8 cellular contexts compared by ENCODE assay signal in the genomic region with DNA sequence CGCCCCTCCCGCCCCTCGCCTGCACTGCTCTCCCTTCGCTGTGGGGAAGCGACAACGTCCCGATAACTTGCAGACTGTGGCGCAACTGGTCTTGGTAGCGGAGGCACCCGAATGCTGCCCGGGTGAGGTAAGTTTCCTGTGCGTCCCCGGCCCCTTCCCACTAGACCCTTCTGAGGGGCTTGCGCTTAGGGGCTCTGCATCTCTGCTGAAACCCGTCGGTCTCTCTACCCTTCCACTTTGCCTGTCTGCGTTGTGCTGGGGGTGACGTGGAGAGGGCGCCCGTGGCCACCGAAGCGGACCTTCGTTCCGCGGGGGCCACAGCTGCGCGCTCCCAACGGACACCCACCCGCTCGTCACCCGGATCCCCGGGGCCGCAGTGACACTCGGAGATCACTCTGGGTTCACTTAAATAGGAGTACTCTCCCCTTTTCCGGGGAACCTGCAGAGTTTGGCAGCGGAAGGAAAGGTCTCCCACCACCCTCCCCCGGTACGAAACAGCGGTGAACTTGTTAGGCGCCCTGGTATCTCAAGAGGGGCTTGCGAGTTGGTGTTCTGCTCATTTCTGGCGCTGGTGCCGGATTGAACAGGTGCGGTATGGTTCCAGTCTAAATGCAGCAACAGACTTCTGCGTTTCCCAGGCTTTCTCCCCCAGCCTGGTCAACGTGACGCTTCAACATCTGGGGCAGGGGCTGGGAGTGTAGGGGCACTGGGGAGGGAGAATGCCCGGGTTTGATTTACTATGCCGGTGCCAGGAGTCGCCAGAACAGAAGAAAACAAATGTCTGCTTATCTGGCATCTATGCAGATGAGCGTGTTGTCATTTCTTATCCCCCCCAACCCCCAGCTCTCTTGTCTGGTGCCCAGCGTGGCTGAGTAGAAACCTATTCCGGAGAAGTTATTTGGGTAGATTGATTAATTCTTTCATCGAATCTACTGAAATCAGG. TPM values are rescaled to one million over a fixed set of nuclear protein-coding genes. Genes with fewer than 3 reads are reported as not detected.
A peak's percentile ranks its signal among the peaks of the same experiment; 100 is the strongest.
DNase-seq lines count a peak whose midpoint lies in the region; ATAC-seq and TF ChIP-seq lines count a peak whose summit lies in the region.

No MANE protein-coding gene starts in this region.

- H3K27me3 Mint-ChIP-seq in Calu3 (ENCODE audit: unreplicated experiment) = peaks cover 28% of the 10 kb centered on the region

- CTCF ChIA-PET in Calu3 (lab: Charles Lee) = interaction anchor here (0.9 kb wide), 1 partner anchor 20 kb away, joined by 3 read pairs; no protein-coding TSS in a partner anchor

- intact Hi-C loops in Calu3 (cut with micrococcal nuclease; ENCODE audit: unreplicated experiment) = loop anchor here (5.0 kb wide), 2 partner anchors 36 to 71 kb away; no protein-coding TSS in a partner anchor

- H3K9me3 ChIP-seq in adipocyte (ENCODE audit: control insufficient read depth, low read length) (no peaks in the 10 kb centered on the region), iPS-15b (ENCODE audit: control insufficient read depth, insufficient read depth, low read length) (no peaks in the 10 kb centered on the region), skeletal muscle satellite cell (replicated peaks; ENCODE audit: low read length) (no peaks in the 10 kb centered on the region)

- no peak for TF ChIP-seq CTCF in Calu3 (IDR thresholded peaks at IDR 0.05; ENCODE audit: unreplicated experiment)

- no peak overlapping the region for H3K9ac ChIP-seq in adipocyte (ENCODE audit: low read length)
- no peak overlapping the region for H3K9ac ChIP-seq in iPS-15b (ENCODE audit: low read depth, low read length)
- no peak overlapping the region for H3K9ac ChIP-seq in skeletal muscle satellite cell (ENCODE audit: low read depth, low read length)

- H3K4me1 ChIP-seq in adipocyte (ENCODE audit: control insufficient read depth, insufficient read depth, low read length) = peaks cover 12% of the 10 kb centered on the region
- no peaks in the 10 kb centered on the region for H3K4me1 ChIP-seq in iPS-15b (ENCODE audit: control insufficient read depth, insufficient read depth, low read length)
- H3K4me1 ChIP-seq in skeletal muscle satellite cell (ENCODE audit: control insufficient read depth, insufficient read depth, low read length) = peaks cover 5% of the 10 kb centered on the region

- peaks cover 10% of the 10 kb centered on the region for H3K4me1 Mint-ChIP-seq in Calu3 (ENCODE audit: low read depth, unreplicated experiment)

- peak overlapping the region; percentile 98 for H3K4me3 Mint-ChIP-seq in Calu3 (ENCODE audit: low read depth, unreplicated experiment)

- DNase-seq in Calu3 (peak; percentile 15), LoVo (ENCODE audit: low spot score) (peak; percentile 26), adipocyte (ENCODE audit: low read depth) (no peak), NCI-H524 (lab: John Stamatoyannopoulos, UW) (no peak)
- no peak for DNase-seq in stimulated activated CD4-positive, alpha-beta T cell treated with anti-CD3 and anti-CD28 coated beads, Interleukin-4, amount 100 ng/mL, for 24 hours

- peak overlapping the region; percentile 76 for H3K4me3 ChIP-seq in adipocyte (ENCODE audit: low read length)
- peak overlapping the region; percentile 75 for H3K4me3 ChIP-seq in iPS-15b (ENCODE audit: low read depth, low read length)
- peak overlapping the region; percentile 57 for H3K4me3 ChIP-seq in skeletal muscle satellite cell (ENCODE audit: low read length)

- no peaks in the 10 kb centered on the region for H3K36me3 ChIP-seq in adipocyte (ENCODE audit: control insufficient read depth, insufficient read depth, low read length, severe bottlenecking)
- no peaks in the 10 kb centered on the region for H3K36me3 ChIP-seq in iPS-15b (ENCODE audit: control insufficient read depth, insufficient read depth, low read length)
- no peaks in the 10 kb centered on the region for H3K36me3 ChIP-seq in skeletal muscle satellite cell (ENCODE audit: insufficient read depth, low read length)

- H3K36me3 Mint-ChIP-seq in Calu3 (ENCODE audit: insufficient read depth, unreplicated experiment) = peaks cover 23% of the 10 kb centered on the region

- peak; percentile 10 for ATAC-seq in GM21423 (IDR thresholded peaks at IDR 0.05; ENCODE audit: unreplicated experiment)

- H3K9me3 Mint-ChIP-seq in Calu3 (ENCODE audit: low read depth, unreplicated experiment) = no peaks in the 10 kb centered on the region

- peaks cover 71% of the 10 kb centered on the region for H3K27me3 ChIP-seq in adipocyte (replicated peaks; ENCODE audit: control insufficient read depth, insufficient read depth, low read length)
- peaks cover 56% of the 10 kb centered on the region for H3K27me3 ChIP-seq in iPS-15b (ENCODE audit: control insufficient read depth, insufficient read depth, low read length)
- H3K27me3 ChIP-seq in skeletal muscle satellite cell (ENCODE audit: control insufficient read depth, insufficient read depth, low read length) = peaks cover 51% of the 10 kb centered on the region

- BruUV-seq in Calu3 (replicated peaks; lab: Mats Ljungman, UMichigan) = TSS peak; percentile 40

- peak overlapping the region; percentile 85 for H3K4me2 ChIP-seq in skeletal muscle satellite cell (ENCODE audit: low read length)

- H3K27ac Mint-ChIP-seq in Calu3 (ENCODE audit: unreplicated experiment) = no peak overlapping the region

RNA-seq across cellular contexts. Expression of a gene that starts 0.9 kb away (rescaled TPM):
- 8.6 and 9.0 TPM in 2 replicates for total RNA-seq in Calu3 (2022)
- total RNA-seq in skeletal muscle satellite cell (2012; rRNA removed) = under 0.01 TPM in 1 of 2 replicates, not detected in the other

Comparison
In these comparisons a context has a peak if more than half of its experiments do, and no peak if none do; other contexts are left out.
1. DNase-seq: peak in Calu3 (single experiment) and LoVo (single experiment); none in adipocyte (single experiment), NCI-H524 (0 of 2) and stimulated activated CD4-positive, alpha-beta T cell treated with anti-CD3 and anti-CD28 coated beads, Interleukin-4, amount 100 ng/mL, for 24 hours (single experiment).
2. Peak in every context shown above with its lines, with median percentiles within 50 percentile points of each other: H3K4me3 ChIP-seq.